ENCODE assay signal across 9 cellular contexts in genomic region chr11:3946445-3947017, GRCh38.
DNase-seq lines count a peak whose midpoint lies in the region; ATAC-seq and TF ChIP-seq lines count a peak whose summit lies in the region.
"Had no signal": no experiment of that assay in that cellular context is flagged by ENCODE, and none has a peak within 500 bp of the region (broad histone marks: within the 10 kb centered on the region; RNA-seq: fewer than 3 reads in every experiment).

No MANE protein-coding gene starts in this region.

- H3K27ac ChIP-seq in tibial nerve (peak overlapping the region; percentile 60 to 84 (median 77)), H9 (ENCODE audit: insufficient read length, low read depth, low read length) (no peak overlapping the region)

- no peak overlapping the region for H3K56ac ChIP-seq in H9 (ENCODE audit: insufficient read length, low read depth, low read length)

- no peaks in the 10 kb centered on the region for H4K20me1 ChIP-seq in H9 (ENCODE audit: control insufficient read depth, insufficient read depth, insufficient read length)

- H4K5ac ChIP-seq in H9 (ENCODE audit: insufficient read length, low read depth, low read length), result no peak overlapping the region

- no peak overlapping the region for H3K14ac ChIP-seq in H9 (ENCODE audit: insufficient read depth, low read length)

- no peak for TF ChIP-seq POLR2A in tibial nerve (IDR thresholded peaks at IDR 0.05)

- H3T11ph ChIP-seq in H9 (ENCODE audit: low read length), result no peak overlapping the region

- H3K4me3 ChIP-seq in tibial nerve, result no peak overlapping the region

- H2BK12ac ChIP-seq in H9 (ENCODE audit: insufficient read length, low read depth, low read length), result no peak overlapping the region

- no peaks in the 10 kb centered on the region for H3K27me3 ChIP-seq in tibial nerve
- H3K27me3 ChIP-seq in H9 (ENCODE audit: insufficient read depth, low read length), result no peaks in the 10 kb centered on the region

- no peak overlapping the region for H2BK15ac ChIP-seq in H9 (ENCODE audit: low read depth, low read length)

- H3K79me1 ChIP-seq in H9 (ENCODE audit: insufficient read depth, low read depth, low read length, poor library complexity, severe bottlenecking), result no peaks in the 10 kb centered on the region

- H3K27ac Mint-ChIP-seq in activated naive CD8-positive, alpha-beta T cell treated with anti-CD3 and anti-CD28 coated beads, Interleukin-2, amount 50 U/mL, for 24 hours, result peak overlapping the region; percentile 80
- H3K27ac Mint-ChIP-seq in memory B cell (peak overlapping the region; percentile 85), H9 (peak overlapping the region in 1 of 3 experiments; percentile 21; a peak in 1 of 7 replicates)

- no peaks in the 10 kb centered on the region for H3K9me3 Mint-ChIP-seq in activated T-cell treated with anti-CD3 and anti-CD28 coated beads, Interleukin-2, amount 50 U/mL, for 4 hours
- H3K9me3 Mint-ChIP-seq in activated naive CD8-positive, alpha-beta T cell treated with anti-CD3 and anti-CD28 coated beads, Interleukin-2, amount 50 U/mL, for 24 hours, result peaks cover 3% of the 10 kb centered on the region
- H3K9me3 Mint-ChIP-seq in memory B cell (no peaks in the 10 kb centered on the region), H9 (no peaks in the 10 kb centered on the region)

- H2AFZ ChIP-seq in H9 (ENCODE audit: low read length), result no peak overlapping the region

- WGBS in tibial nerve, 2 donors, result 47 to 52% methylated on average over 2 of the region's 2 CpGs
- no CpG with 5 or more reads among the region's 2 CpGs for WGBS in H9 (ENCODE audit: extremely low coverage, insufficient read length, low lambda C conversion rate)

- H3K36me3 Mint-ChIP-seq in activated T-cell treated with anti-CD3 and anti-CD28 coated beads, Interleukin-2, amount 50 U/mL, for 4 hours (ENCODE audit: insufficient read depth), result peaks cover 14% of the 10 kb centered on the region
- H3K36me3 Mint-ChIP-seq in activated naive CD8-positive, alpha-beta T cell treated with anti-CD3 and anti-CD28 coated beads, Interleukin-2, amount 50 U/mL, for 24 hours (ENCODE audit: low read depth), result peaks cover 23% of the 10 kb centered on the region
- peaks cover 4% of the 10 kb centered on the region for H3K36me3 Mint-ChIP-seq in memory B cell
- H3K36me3 Mint-ChIP-seq in H9 (ENCODE audit: insufficient read depth in 1 of 3, low read depth in 3 of 3), result no peaks in the 10 kb centered on the region

- DNase-seq in activated T-cell treated with anti-CD3 and anti-CD28 coated beads, Interleukin-2, amount 50 U/mL, for 4 hours, result no peak
- DNase-seq in activated T-cell treated with anti-CD3 and anti-CD28 coated beads, Interleukin-2, amount 50 U/mL, for 1 hour, result no peak
- DNase-seq in activated naive CD8-positive, alpha-beta T cell treated with anti-CD3 and anti-CD28 coated beads, Interleukin-2, amount 50 U/mL, for 24 hours, result no peak
- no peak for DNase-seq in memory B cell (ENCODE audit: low spot score in 2 of 2)
- DNase-seq in tibial nerve (ENCODE audit: low spot score in 2 of 2), result no peak
- DNase-seq in NCI-H2171 (lab: John Stamatoyannopoulos, UW), result no peak
- no peak for DNase-seq in H9
- no peak for DNase-seq in cerebellar cortex (ENCODE audit: low spot score)
- DNase-seq: NCI-H524 had no signal

- no peak overlapping the region for H3K4ac ChIP-seq in H9 (ENCODE audit: low read depth, low read length)

- peak overlapping the region; percentile 52 for H3K4me3 Mint-ChIP-seq in activated T-cell treated with anti-CD3 and anti-CD28 coated beads, Interleukin-2, amount 50 U/mL, for 4 hours
- no peak overlapping the region for H3K4me3 Mint-ChIP-seq in activated naive CD8-positive, alpha-beta T cell treated with anti-CD3 and anti-CD28 coated beads, Interleukin-2, amount 50 U/mL, for 24 hours
- peak overlapping the region; percentile 53 for H3K4me3 Mint-ChIP-seq in memory B cell
- no peak overlapping the region for H3K4me3 Mint-ChIP-seq in H9

- H3K4me1 Mint-ChIP-seq in activated T-cell treated with anti-CD3 and anti-CD28 coated beads, Interleukin-2, amount 50 U/mL, for 4 hours (ENCODE audit: low read depth), result peaks cover 95% of the 10 kb centered on the region
- H3K4me1 Mint-ChIP-seq in activated naive CD8-positive, alpha-beta T cell treated with anti-CD3 and anti-CD28 coated beads, Interleukin-2, amount 50 U/mL, for 24 hours, result peaks cover 94% of the 10 kb centered on the region
- peaks cover 64% of the 10 kb centered on the region for H3K4me1 Mint-ChIP-seq in memory B cell
- peaks cover 7 to 11% of the 10 kb centered on the region in 2 experiments for H3K4me1 Mint-ChIP-seq in H9

- no peak overlapping the region for H2BK20ac ChIP-seq in H9 (ENCODE audit: low read depth, low read length, poor library complexity, severe bottlenecking)

- no peak for TF ChIP-seq EP300 in tibial nerve (IDR thresholded peaks at IDR 0.05)

- H3K23me2 ChIP-seq in H9 (ENCODE audit: insufficient read length, low read depth, low read length, poor library complexity, severe bottlenecking), result no peaks in the 10 kb centered on the region

- ATAC-seq in activated T-cell treated with anti-CD3 and anti-CD28 coated beads, Interleukin-2, amount 50 U/mL, for 4 hours, result no peak
- no peak for ATAC-seq in activated naive CD8-positive, alpha-beta T cell treated with anti-CD3 and anti-CD28 coated beads, Interleukin-2, amount 50 U/mL, for 24 hours
- ATAC-seq in memory B cell (ENCODE audit: low read depth), result peak; percentile 2

- H3K79me2 ChIP-seq in H9 (ENCODE audit: insufficient read depth, low read length), result no peaks in the 10 kb centered on the region

- TF ChIP-seq CTCF in tibial nerve (IDR thresholded peaks at IDR 0.05) (no peak), H9 (conservative IDR thresholded peaks at IDR 0.05) (no peak)

- H4K91ac ChIP-seq in H9 (ENCODE audit: insufficient read length, low read depth, low read length), result no peak overlapping the region

- no peak overlapping the region for H3K4me2 ChIP-seq in H9 (ENCODE audit: insufficient read depth, insufficient read length, low read length)

- H2AK5ac ChIP-seq in H9 (ENCODE audit: insufficient read length, low read length), result no peak overlapping the region

- H3K27me3 Mint-ChIP-seq in activated T-cell treated with anti-CD3 and anti-CD28 coated beads, Interleukin-2, amount 50 U/mL, for 4 hours (ENCODE audit: low read depth), result no peaks in the 10 kb centered on the region
- no peaks in the 10 kb centered on the region for H3K27me3 Mint-ChIP-seq in activated naive CD8-positive, alpha-beta T cell treated with anti-CD3 and anti-CD28 coated beads, Interleukin-2, amount 50 U/mL, for 24 hours
- no peaks in the 10 kb centered on the region for H3K27me3 Mint-ChIP-seq in memory B cell
- H3K27me3 Mint-ChIP-seq in H9 (ENCODE audit: low read depth), result no peaks in the 10 kb centered on the region

- no peak overlapping the region for H2BK5ac ChIP-seq in H9 (ENCODE audit: insufficient read length, low read length)

- no peak overlapping the region for H2BK120ac ChIP-seq in H9 (ENCODE audit: low read depth, low read length, poor library complexity, severe bottlenecking)

- H3K9me3 ChIP-seq in tibial nerve (no peaks in the 10 kb centered on the region), H9 (ENCODE audit: control insufficient read depth, low read depth, low read length) (no peaks in the 10 kb centered on the region)

- H3K18ac ChIP-seq in H9 (ENCODE audit: insufficient read length, low read depth, low read length), result no peak overlapping the region

- H3K4me1 ChIP-seq in tibial nerve, result peaks cover 4 to 92% (median 68%) of the 10 kb centered on the region in 4 donors
- H3K4me1 ChIP-seq in H9 (ENCODE audit: insufficient read depth, low read length), result no peaks in the 10 kb centered on the region; the same call in 1 of the 2 replicates

- no peak overlapping the region for H4K8ac ChIP-seq in H9 (replicated peaks; ENCODE audit: insufficient read length, low read depth, low read length)

- H3K23ac ChIP-seq in H9 (ENCODE audit: insufficient read length, low read depth, low read length), result no peak overlapping the region

- H3K36me3 ChIP-seq in tibial nerve, result no peaks in the 10 kb centered on the region

- no peak overlapping the region for H3K9ac ChIP-seq in H9 (ENCODE audit: extremely low read depth, insufficient read length, low read length)

Comparison
In these comparisons a context has a peak if more than half of its experiments do, and no peak if none do; other contexts are left out.
1. H3K4me3 Mint-ChIP-seq: peak in activated T-cell treated with anti-CD3 and anti-CD28 coated beads, Interleukin-2, amount 50 U/mL, for 4 hours (single experiment) and memory B cell (single experiment); none in activated naive CD8-positive, alpha-beta T cell treated with anti-CD3 and anti-CD28 coated beads, Interleukin-2, amount 50 U/mL, for 24 hours (single experiment) and H9 (0 of 2).